Comparison of ENCODE assay signal across 1 cellular context in the genomic region with DNA sequence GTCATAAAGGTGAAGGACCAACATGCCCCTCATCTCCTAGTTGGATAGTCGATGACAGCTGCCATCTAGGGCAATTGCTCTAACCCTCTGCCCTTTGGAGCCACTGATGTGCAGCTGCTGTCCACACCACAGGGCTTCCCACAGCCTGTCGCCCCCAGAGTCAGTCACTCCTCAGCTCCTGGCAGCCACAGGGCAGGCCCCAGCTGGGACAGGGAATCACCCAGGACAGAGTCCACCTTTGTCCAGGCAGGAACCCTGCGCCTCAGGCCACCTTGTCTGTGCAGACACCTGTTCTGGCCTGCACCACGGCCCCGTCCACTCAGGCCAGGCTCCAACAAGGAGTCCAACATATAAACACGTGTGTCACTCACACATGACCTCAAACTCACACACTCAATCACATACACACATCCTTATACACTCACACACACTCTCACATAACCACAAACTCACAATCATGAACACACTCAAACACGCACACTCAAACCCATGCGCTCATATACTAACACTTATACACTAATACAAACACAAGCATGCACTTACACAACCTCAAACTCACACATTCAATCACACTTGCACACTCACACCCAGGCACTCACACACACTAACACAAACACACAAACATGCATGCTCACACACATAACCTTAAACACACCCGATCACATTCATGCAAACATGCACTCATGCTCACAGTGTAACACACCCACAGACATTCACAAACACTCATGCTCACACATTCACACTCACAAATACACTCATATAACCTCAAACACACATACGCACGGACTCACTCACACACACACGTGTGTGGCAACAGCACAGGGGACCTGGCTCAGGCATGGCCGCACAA.
TF ChIP-seq lines count a peak whose summit lies in the region.

No MANE protein-coding gene starts in this region.

TF ChIP-seq in HEK293T, 16 proteins besides CTCF, POLR2A, EP300 and RAD21:
- TF ChIP-seq SP1 (IDR thresholded peaks at IDR 0.05) = no peak
- no peak for TF ChIP-seq FOXA1 (IDR thresholded peaks at IDR 0.05)
- TF ChIP-seq FOXK2 (IDR thresholded peaks at IDR 0.05) = no peak
- peak; percentile 57; the same call in 1 of the 2 replicates for TF ChIP-seq TARDBP (IDR thresholded peaks at IDR 0.05)
- no peak for TF ChIP-seq SUZ12 (IDR thresholded peaks at IDR 0.05)
- no peak for TF ChIP-seq NFRKB (IDR thresholded peaks at IDR 0.05)
- no peak for TF ChIP-seq ZNF384 (IDR thresholded peaks at IDR 0.05)
- TF ChIP-seq, protein P1, sequence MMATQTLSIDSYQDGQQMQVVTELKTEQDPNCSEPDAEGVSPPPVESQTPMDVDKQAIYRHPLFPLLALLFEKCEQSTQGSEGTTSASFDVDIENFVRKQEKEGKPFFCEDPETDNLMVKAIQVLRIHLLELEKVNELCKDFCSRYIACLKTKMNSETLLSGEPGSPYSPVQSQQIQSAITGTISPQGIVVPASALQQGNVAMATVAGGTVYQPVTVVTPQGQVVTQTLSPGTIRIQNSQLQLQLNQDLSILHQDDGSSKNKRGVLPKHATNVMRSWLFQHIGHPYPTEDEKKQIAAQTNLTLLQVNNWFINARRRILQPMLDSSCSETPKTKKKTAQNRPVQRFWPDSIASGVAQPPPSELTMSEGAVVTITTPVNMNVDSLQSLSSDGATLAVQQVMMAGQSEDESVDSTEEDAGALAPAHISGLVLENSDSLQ (IDR thresholded peaks at IDR 0.05) = no peak
